9 cellular contexts compared by ENCODE assay signal in genomic region chr11:122852071-122852831, GRCh38. TPM values are rescaled to one million over a fixed set of nuclear protein-coding genes. Genes with fewer than 3 reads are reported as not detected.
DNase-seq lines count a peak whose midpoint lies in the region; ATAC-seq and TF ChIP-seq lines count a peak whose summit lies in the region.
"Had no signal": no experiment of that assay in that cellular context is flagged by ENCODE, and none has a peak within 500 bp of the region (broad histone marks: within the 10 kb centered on the region; RNA-seq: fewer than 3 reads in every experiment).

No MANE protein-coding gene starts in this region.

- no peaks in the 10 kb centered on the region for H3K36me3 ChIP-seq in prostate gland

- WGBS in prostate gland = 85% methylated on average over 10 of the region's 10 CpGs

- H3K9me3 ChIP-seq in prostate gland = no peaks in the 10 kb centered on the region

- no peaks in the 10 kb centered on the region for H3K4me1 ChIP-seq in prostate gland (replicated peaks)

- no peak overlapping the region for H3K4me3 ChIP-seq in prostate gland

- no peak for TF ChIP-seq POLR2A in prostate gland (IDR thresholded peaks at IDR 0.05)

- H3K27me3 ChIP-seq in prostate gland (replicated peaks; ENCODE audit: insufficient read depth) = no peaks in the 10 kb centered on the region

- no peak overlapping the region for H3K27ac ChIP-seq in prostate gland

- intact Hi-C loops in prostate gland (cut with DNase I) = loop anchor here (5.0 to 10.0 kb wide), 2 partner anchors 67 to 220 kb away; no protein-coding TSS in a partner anchor

- TF ChIP-seq CTCF in prostate gland (IDR thresholded peaks at IDR 0.05) = no peak

- DNase-seq in activated gamma-delta T cell treated with Interleukin-2 at 50 U/mL for 16 hours (peak; percentile 36), activated gamma-delta T cell (lab: John Stamatoyannopoulos, UW) (no peak), iris pigment epithelial cell (ENCODE audit: low read depth) (peak; percentile 34), prostate gland (ENCODE audit: low spot score) (no peak)
- DNase-seq in activated gamma-delta T cell treated with anti-CD3 and anti-CD28 coated beads, Interleukin-2, amount 50 U/mL, for 16 hours (ENCODE audit: low read depth) = peak; percentile 28
- DNase-seq: right cardiac atrium had no signal

- ATAC-seq in GM18520 (IDR thresholded peaks at IDR 0.05; ENCODE audit: unreplicated experiment) = no peak
- no peak for ATAC-seq in HG03159 (IDR thresholded peaks at IDR 0.05; ENCODE audit: unreplicated experiment)
- ATAC-seq in GM21526 (IDR thresholded peaks at IDR 0.05; ENCODE audit: low FRiP score, unreplicated experiment) = no peak
- ATAC-seq: right cardiac atrium had no signal

RNA-seq across cellular contexts. Expression of gene CRTAM, which starts 14.0 kb away (rescaled TPM):
- total RNA-seq in prostate gland = under 1 TPM in 1 of 2 donors, not detected in 1; 0.34 TPM

RNA-seq across cellular contexts. Expression of gene JHY, which starts 30.3 kb away (rescaled TPM):
- total RNA-seq in prostate gland = 10 to 100 TPM in 1 of 2 donors, 1 to 10 TPM in 1; 4.5 to 10.9 TPM

Comparison
In these comparisons a context has a peak if more than half of its experiments do, and no peak if none do; other contexts are left out.
1. DNase-seq: peak in activated gamma-delta T cell treated with Interleukin-2 at 50 U/mL for 16 hours (single experiment), activated gamma-delta T cell treated with anti-CD3 and anti-CD28 coated beads, Interleukin-2, amount 50 U/mL, for 16 hours (single experiment) and iris pigment epithelial cell (single experiment); none in activated gamma-delta T cell (single experiment) and prostate gland (single experiment).